25 cellular contexts compared by ENCODE assay signal in genomic region chr3:123841476-123842238, GRCh38. TPM values are rescaled to one million over a fixed set of nuclear protein-coding genes. Genes with fewer than 3 reads are reported as not detected.
DNase-seq lines count a peak whose midpoint lies in the region; ATAC-seq, FAIRE-seq and TF ChIP-seq lines count a peak whose summit lies in the region.
"Had no signal": no experiment of that assay in that cellular context is flagged by ENCODE, and none has a peak within 500 bp of the region (broad histone marks: within the 10 kb centered on the region; RNA-seq: fewer than 3 reads in every experiment).

No MANE protein-coding gene starts in this region.

- POLR2A ChIA-PET in GM10248 (lab: Yijun Ruan, JAX), result no interaction called here
- POLR2A ChIA-PET in CD8-positive, alpha-beta memory T cell (lab: Charles Lee), result no interaction called here

- CTCF ChIA-PET in GM10248 (lab: Yijun Ruan, JAX), result interaction anchor here (1.5 kb wide), 1 partner anchor 23 kb away, joined by 5 read pairs; no protein-coding TSS in a partner anchor
- CTCF ChIA-PET in CD8-positive, alpha-beta memory T cell (lab: Charles Lee), result no interaction called here

- peaks cover 3% of the 10 kb centered on the region for H3K27me3 Mint-ChIP-seq in neural progenitor cell (ENCODE audit: insufficient read depth, low read depth)
- peaks cover 0 to 3% of the 10 kb centered on the region in 2 donors for H3K27me3 Mint-ChIP-seq in CD8-positive, alpha-beta memory T cell
- H3K27me3 Mint-ChIP-seq: IgD-negative memory B cell, progenitor cell of endocrine pancreas had no signal

- ATAC-seq in HG03521 (IDR thresholded peaks at IDR 0.05; ENCODE audit: unreplicated experiment), result no peak
- ATAC-seq: stimulated activated naive CD8-positive, alpha-beta T cell treated with anti-CD3 and anti-CD28 coated beads, Interleukin-15, amount 100 ng/mL, for 72 hours had no signal

- H3K4me2 ChIP-seq in neural progenitor cell, result no peak overlapping the region

- H3K27me3 ChIP-seq in neural progenitor cell (no peaks in the 10 kb centered on the region), small intestine (ENCODE audit: control insufficient read depth in 2 of 2, insufficient read depth in 2 of 2, low read length in 2 of 2) (no peaks in the 10 kb centered on the region)
- H3K27me3 ChIP-seq in CD8-positive, alpha-beta memory T cell (ENCODE audit: insufficient read depth, low read length, poor library complexity, severe bottlenecking), result no peaks in the 10 kb centered on the region

- H3K4me1 Mint-ChIP-seq in neural progenitor cell, result peaks cover 33% of the 10 kb centered on the region
- H3K4me1 Mint-ChIP-seq in CD8-positive, alpha-beta memory T cell, result no peaks in the 10 kb centered on the region
- H3K4me1 Mint-ChIP-seq: activated naive CD4-positive, alpha-beta T cell treated with anti-CD3 and anti-CD28 coated beads, Interleukin-2, amount 10 ng/mL, durations not matched to agents 7 days and 5 days; endodermal cell; IgD-negative memory B cell; nephron had no signal

- peaks cover 63% of the 10 kb centered on the region for H3K9me3 Mint-ChIP-seq in neural progenitor cell
- peaks cover 8 to 18% (median 12%) of the 10 kb centered on the region in 5 donors for H3K9me3 Mint-ChIP-seq in CD8-positive, alpha-beta memory T cell
- H3K9me3 Mint-ChIP-seq: activated naive CD4-positive, alpha-beta T cell treated with anti-CD3 and anti-CD28 coated beads, Interleukin-2, amount 10 ng/mL, durations not matched to agents 7 days and 5 days had no signal

- H3F3A ChIP-seq in neural progenitor cell (ENCODE audit: low read depth), result peaks cover 41% of the 10 kb centered on the region

- no peak for FAIRE-seq in small intestine (lab: Jason Lieb, UNC)

- H3K36me3 ChIP-seq in neural progenitor cell (peaks cover 44% of the 10 kb centered on the region), small intestine (ENCODE audit: control insufficient read depth in 2 of 2, insufficient read depth in 2 of 2, low read length in 2 of 2) (no peaks in the 10 kb centered on the region)
- H3K36me3 ChIP-seq in CD8-positive, alpha-beta memory T cell (ENCODE audit: insufficient read depth, low read length), result no peaks in the 10 kb centered on the region
- H3K36me3 ChIP-seq: left ventricle myocardium inferior had no signal

- H3K36me3 Mint-ChIP-seq in neural progenitor cell, result peaks cover 46% of the 10 kb centered on the region
- no peaks in the 10 kb centered on the region for H3K36me3 Mint-ChIP-seq in CD8-positive, alpha-beta memory T cell
- H3K36me3 Mint-ChIP-seq: activated naive CD4-positive, alpha-beta T cell treated with anti-CD3 and anti-CD28 coated beads, Interleukin-2, amount 10 ng/mL, durations not matched to agents 7 days and 5 days; IgD-negative memory B cell had no signal

- no peak overlapping the region for H2AFZ ChIP-seq in neural progenitor cell (replicated peaks)

- peaks cover 30% of the 10 kb centered on the region for H3K4me1 ChIP-seq in neural progenitor cell
- no peaks in the 10 kb centered on the region for H3K4me1 ChIP-seq in small intestine (ENCODE audit: control insufficient read depth in 2 of 2, insufficient read depth in 1 of 2, low read depth in 1 of 2, low read length in 1 of 2)
- H3K4me1 ChIP-seq in CD8-positive, alpha-beta memory T cell (ENCODE audit: insufficient read depth, low read length), result no peaks in the 10 kb centered on the region
- H3K4me1 ChIP-seq: left ventricle myocardium inferior had no signal

- no peak overlapping the region for H3K4me3 Mint-ChIP-seq in neural progenitor cell
- H3K4me3 Mint-ChIP-seq in CD8-positive, alpha-beta memory T cell, result no peak overlapping the region
- H3K4me3 Mint-ChIP-seq: activated CD4-positive, alpha-beta memory T cell treated with anti-CD3 and anti-CD28 coated beads, Interleukin-2, amount 10 ng/mL, durations not matched to agents 7 days and 5 days; activated naive CD4-positive, alpha-beta T cell treated with anti-CD3 and anti-CD28 coated beads, Interleukin-2, amount 10 ng/mL, durations not matched to agents 7 days and 5 days; endodermal cell; IgD-negative memory B cell; nephron; stimulated activated naive CD8-positive, alpha-beta T cell treated with anti-CD3 and anti-CD28 coated beads, Interleukin-15, amount 100 ng/mL, for 72 hours had no signal

- no peak overlapping the region for H3K4me3 ChIP-seq in neural progenitor cell
- no peak overlapping the region for H3K4me3 ChIP-seq in small intestine (ENCODE audit: low read depth in 1 of 2, low read length in 2 of 2)
- H3K4me3 ChIP-seq in CD8-positive, alpha-beta memory T cell (ENCODE audit: low read length), result no peak overlapping the region
- H3K4me3 ChIP-seq: left ventricle myocardium inferior, SK-N-MC had no signal

- H3K27ac ChIP-seq in neural progenitor cell (no peak overlapping the region), small intestine (ENCODE audit: low read depth in 1 of 2, low read length in 1 of 2) (no peak overlapping the region)
- no peak overlapping the region for H3K27ac ChIP-seq in CD8-positive, alpha-beta memory T cell (ENCODE audit: low read depth, low read length)
- H3K27ac ChIP-seq: left ventricle myocardium inferior, SK-N-MC had no signal

- WGBS in small intestine, 3 donors, result 67 to 90% (median 78%) methylated on average over 1 of the region's 1 CpG

- peak overlapping the region; percentile 1 for H3K27ac Mint-ChIP-seq in neural progenitor cell
- H3K27ac Mint-ChIP-seq in CD8-positive, alpha-beta memory T cell, result no peak overlapping the region
- H3K27ac Mint-ChIP-seq: activated CD4-positive, alpha-beta memory T cell treated with anti-CD3 and anti-CD28 coated beads, Interleukin-2, amount 10 ng/mL, durations not matched to agents 7 days and 5 days; activated naive CD4-positive, alpha-beta T cell treated with anti-CD3 and anti-CD28 coated beads, Interleukin-2, amount 10 ng/mL, durations not matched to agents 7 days and 5 days; endodermal cell; IgD-negative memory B cell; nephron; progenitor cell of endocrine pancreas; stimulated activated naive CD8-positive, alpha-beta T cell treated with anti-CD3 and anti-CD28 coated beads, Interleukin-15, amount 100 ng/mL, for 72 hours had no signal

- no peak overlapping the region for H3K9ac ChIP-seq in neural progenitor cell

- DNase-seq in ELR (ENCODE audit: low read depth) (peak; percentile 80), LHCN-M2 (ENCODE audit: low read depth) (peak; percentile 42), amniotic epithelial cell (ENCODE audit: low read depth) (peak; percentile 32), neural progenitor cell (ENCODE audit: low spot score) (no peak), small intestine (no peak), GM10248 (ENCODE audit: extremely low spot score) (no peak)
- no peak for DNase-seq in CD8-positive, alpha-beta memory T cell
- DNase-seq: activated CD4-positive, alpha-beta memory T cell treated with anti-CD3 and anti-CD28 coated beads, Interleukin-2, amount 10 ng/mL, durations not matched to agents 7 days and 5 days; activated CD4-positive, CD25-positive, alpha-beta regulatory T cell; activated naive CD4-positive, alpha-beta T cell treated with anti-CD3 and anti-CD28 coated beads, Interleukin-2, amount 10 ng/mL, durations not matched to agents 7 days and 5 days; activated T-cell treated with anti-CD3 and anti-CD28 coated beads, Interleukin-2, amount 50 U/mL, for 1 hour; endodermal cell; left ventricle myocardium inferior; NCI-H1048; NCI-H1930; NCI-H446 treated with DMSO at 0.1 percent for 48 hours; NK-92 treated with Interleukin-12 subunit alpha and Interleukin-12 subunit beta, amount 100 ng/mL, for 24 hours; stimulated activated CD4-positive, alpha-beta T cell treated with anti-CD3 and anti-CD28 coated beads, Interleukin-4, amount 100 ng/mL, for 1 hour; stimulated activated naive CD8-positive, alpha-beta T cell treated with anti-CD3 and anti-CD28 coated beads, Interleukin-15, amount 100 ng/mL, for 72 hours; trophoblast cell had no signal

- peaks cover 23% of the 10 kb centered on the region for H3K79me2 ChIP-seq in neural progenitor cell (ENCODE audit: low read depth)

- peaks cover 35% of the 10 kb centered on the region for H3K9me3 ChIP-seq in neural progenitor cell (ENCODE audit: low read depth)
- no peaks in the 10 kb centered on the region for H3K9me3 ChIP-seq in small intestine (ENCODE audit: control insufficient read depth, low read depth)
- no peaks in the 10 kb centered on the region for H3K9me3 ChIP-seq in CD8-positive, alpha-beta memory T cell (ENCODE audit: low read length)

- H4K20me1 ChIP-seq in neural progenitor cell (ENCODE audit: low read depth), result no peaks in the 10 kb centered on the region

- no peak for TF ChIP-seq CTCF in neural progenitor cell (IDR thresholded peaks at IDR 0.05)
- TF ChIP-seq CTCF in GM10248 (IDR thresholded peaks at IDR 0.05; ENCODE audit: control extremely low read depth, extremely low read depth, low read depth, missing control alignments), result no peak

RNA-seq across cellular contexts. Expression of gene MYLK, which starts 42.5 kb away (rescaled TPM):
- 62.7 and 75.9 TPM in 2 replicates for total RNA-seq in LHCN-M2 (2014; rRNA removed)
- polyA plus RNA-seq in LHCN-M2 (2012), result 96.5 TPM
- total RNA-seq in neural progenitor cell (ENCODE audit: low replicate concordance), result 28.4 and 34.3 TPM in 2 replicates
- polyA plus RNA-seq in small intestine, result 10 to 100 TPM in 2 of 3 donors, 1 to 10 TPM in 1; 2.2 to 51.5 (median 16.5) TPM
- total RNA-seq in CD8-positive, alpha-beta memory T cell, result under 1 TPM in 1 of 2 experiments, not detected in 1; 0.09 TPM
- polyA plus RNA-seq in CD8-positive, alpha-beta memory T cell, result 0.10 TPM

Comparison
In these comparisons a context has a peak if more than half of its experiments do, and no peak if none do; other contexts are left out.
1. DNase-seq: peak in ELR (single experiment), LHCN-M2 (single experiment) and amniotic epithelial cell (single experiment); none in neural progenitor cell (single experiment), small intestine (single experiment), GM10248 (single experiment) and CD8-positive, alpha-beta memory T cell (0 of 5).
2. RNA of gene MYLK, which starts 42.5 kb away (total RNA-seq): 62.7 to 75.9 TPM in LHCN-M2 and 28.4 to 34.3 TPM in neural progenitor cell; 0.09 TPM in CD8-positive, alpha-beta memory T cell; every median in the first group is over 10 times any median in the second.